8 cellular contexts compared by ENCODE assay signal in the genomic region with DNA sequence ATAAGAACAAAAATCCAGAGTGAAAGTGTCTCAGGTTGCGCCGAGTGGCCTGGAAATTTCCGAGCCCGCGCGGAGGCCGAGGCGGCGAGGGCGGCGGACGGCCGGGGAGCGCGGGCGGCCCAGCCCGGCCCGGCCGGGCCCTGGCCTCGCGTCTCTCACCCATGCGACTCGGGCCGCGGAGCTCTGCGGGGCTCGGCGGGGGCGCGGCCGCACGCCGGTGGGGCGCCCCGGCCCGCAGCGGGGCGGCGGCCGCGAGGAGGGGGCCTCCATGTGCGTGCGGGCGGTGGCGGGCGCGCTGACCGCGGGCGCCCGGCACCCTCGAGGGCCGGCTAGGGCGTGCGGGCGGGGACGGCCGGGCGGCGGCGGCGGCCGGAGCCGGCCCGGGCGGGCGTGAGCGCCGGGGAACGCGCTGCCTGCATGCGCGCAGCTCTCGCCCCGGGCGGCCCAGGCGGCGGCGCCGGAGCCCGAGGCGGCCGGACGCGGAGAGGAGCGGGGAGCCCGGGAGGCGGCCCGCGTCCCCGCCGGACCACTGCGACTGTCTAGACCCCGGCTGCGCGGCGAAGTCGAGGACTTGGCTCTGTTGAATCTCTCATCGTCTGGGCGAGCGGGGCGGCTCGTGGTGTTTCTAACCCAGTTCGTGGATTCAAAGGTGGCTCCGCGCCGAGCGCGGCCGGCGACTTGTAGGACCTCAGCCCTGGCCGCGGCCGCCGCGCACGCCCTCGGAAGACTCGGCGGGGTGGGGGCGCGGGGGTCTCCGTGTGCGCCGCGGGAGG. TPM values are rescaled to one million over a fixed set of nuclear protein-coding genes. Genes with fewer than 3 reads are reported as not detected.
A peak's percentile ranks its signal among the peaks of the same experiment; 100 is the strongest.
DNase-seq lines count a peak whose midpoint lies in the region; ATAC-seq and TF ChIP-seq lines count a peak whose summit lies in the region.

TSS of gene EN2 (plus strand) at position 586 of the 773 bp plus-strand sequence. CDS start 249 bp downstream, outside the sequence.

- H3K36me3 Mint-ChIP-seq in activated CD4-positive, alpha-beta T cell treated with anti-CD3 and anti-CD28 coated beads, Interleukin-2, amount 10 ng/mL, durations not matched to agents 7 days and 5 days (ENCODE audit: low read depth): no peaks in the 10 kb centered on the region
- H3K36me3 Mint-ChIP-seq in activated naive CD8-positive, alpha-beta T cell treated with anti-CD3 and anti-CD28 coated beads, Interleukin-2, amount 10 ng/mL, durations not matched to agents 7 days and 5 days: peaks cover 2% of the 10 kb centered on the region

- peaks cover 71% of the 10 kb centered on the region for H3K27me3 Mint-ChIP-seq in activated CD4-positive, alpha-beta T cell treated with anti-CD3 and anti-CD28 coated beads, Interleukin-2, amount 10 ng/mL, durations not matched to agents 7 days and 5 days
- peaks cover 79% of the 10 kb centered on the region for H3K27me3 Mint-ChIP-seq in activated naive CD8-positive, alpha-beta T cell treated with anti-CD3 and anti-CD28 coated beads, Interleukin-2, amount 10 ng/mL, durations not matched to agents 7 days and 5 days

- no peak within 1 kb of the TSS for H3K27ac ChIP-seq in thoracic aorta

- no peak for TF ChIP-seq CTCF in thoracic aorta (IDR thresholded peaks at IDR 0.05)

- ATAC-seq in activated naive CD8-positive, alpha-beta T cell treated with anti-CD3 and anti-CD28 coated beads, Interleukin-2, amount 10 ng/mL, durations not matched to agents 7 days and 5 days (ENCODE audit: low read depth): no peak
- ATAC-seq in thoracic aorta (ENCODE audit: insufficient number of reproducible peaks, low FRiP score, low read depth): no peak
- no peak for ATAC-seq in GM19035 (IDR thresholded peaks at IDR 0.05; ENCODE audit: unreplicated experiment)

- no peaks in the 10 kb centered on the region for H3K36me3 ChIP-seq in thoracic aorta

- H3K4me3 ChIP-seq in thoracic aorta: peak within 1 kb of the TSS; percentile 65

- no peak for DNase-seq in activated CD4-positive, alpha-beta T cell treated with anti-CD3 and anti-CD28 coated beads, Interleukin-2, amount 10 ng/mL, durations not matched to agents 7 days and 5 days
- DNase-seq in activated CD4-positive, alpha-beta T cell treated with anti-CD3 and anti-CD28 coated beads, Interleukin-2, amount 50 U/mL, for 1 hour: no peak
- DNase-seq in activated naive CD8-positive, alpha-beta T cell treated with anti-CD3 and anti-CD28 coated beads, Interleukin-2, amount 10 ng/mL, durations not matched to agents 7 days and 5 days: no peak
- peak; percentile 55 for DNase-seq in left kidney (ENCODE audit: low read depth, low spot score)
- no peak for DNase-seq in thoracic aorta (ENCODE audit: low spot score)
- DNase-seq in NCI-H1694 (lab: John Stamatoyannopoulos, UW): no peak
- DNase-seq in cerebellar cortex (ENCODE audit: low spot score): no peak

- H3K4me1 ChIP-seq in thoracic aorta (ENCODE audit: control insufficient read depth in 1 of 2, low read depth in 2 of 2): peaks cover 22 to 46% of the 10 kb centered on the region in 2 donors

- CTCF ChIA-PET in activated CD4-positive, alpha-beta T cell treated with anti-CD3 and anti-CD28 coated beads, Interleukin-2, amount 10 ng/mL, durations not matched to agents 7 days and 5 days (lab: Charles Lee): interaction anchor here (0.5 kb wide), 1 partner anchor 70 kb away, joined by 3 read pairs; no protein-coding TSS in a partner anchor

- H3K4me3 Mint-ChIP-seq in activated CD4-positive, alpha-beta T cell treated with anti-CD3 and anti-CD28 coated beads, Interleukin-2, amount 10 ng/mL, durations not matched to agents 7 days and 5 days: peak within 1 kb of the TSS; percentile 43
- peak within 1 kb of the TSS; percentile 51 for H3K4me3 Mint-ChIP-seq in activated naive CD8-positive, alpha-beta T cell treated with anti-CD3 and anti-CD28 coated beads, Interleukin-2, amount 10 ng/mL, durations not matched to agents 7 days and 5 days

- peaks cover 38% of the 10 kb centered on the region for H3K27me3 ChIP-seq in thoracic aorta (replicated peaks; ENCODE audit: insufficient read depth)

- POLR2A ChIA-PET in activated CD4-positive, alpha-beta T cell treated with anti-CD3 and anti-CD28 coated beads, Interleukin-2, amount 10 ng/mL, durations not matched to agents 7 days and 5 days (lab: Charles Lee): no interaction called here
- POLR2A ChIA-PET in activated naive CD8-positive, alpha-beta T cell treated with anti-CD3 and anti-CD28 coated beads, Interleukin-2, amount 10 ng/mL, durations not matched to agents 7 days and 5 days (lab: Charles Lee): no interaction called here

- H3K9me3 ChIP-seq in thoracic aorta: no peaks in the 10 kb centered on the region

- peak within 1 kb of the TSS; percentile 71 for H3K27ac Mint-ChIP-seq in activated CD4-positive, alpha-beta T cell treated with anti-CD3 and anti-CD28 coated beads, Interleukin-2, amount 10 ng/mL, durations not matched to agents 7 days and 5 days
- peak within 1 kb of the TSS; percentile 63 for H3K27ac Mint-ChIP-seq in activated naive CD8-positive, alpha-beta T cell treated with anti-CD3 and anti-CD28 coated beads, Interleukin-2, amount 10 ng/mL, durations not matched to agents 7 days and 5 days

- no peaks in the 10 kb centered on the region for H3K9me3 Mint-ChIP-seq in activated CD4-positive, alpha-beta T cell treated with anti-CD3 and anti-CD28 coated beads, Interleukin-2, amount 10 ng/mL, durations not matched to agents 7 days and 5 days
- no peaks in the 10 kb centered on the region for H3K9me3 Mint-ChIP-seq in activated naive CD8-positive, alpha-beta T cell treated with anti-CD3 and anti-CD28 coated beads, Interleukin-2, amount 10 ng/mL, durations not matched to agents 7 days and 5 days

- peaks cover 4% of the 10 kb centered on the region for H3K4me1 Mint-ChIP-seq in activated CD4-positive, alpha-beta T cell treated with anti-CD3 and anti-CD28 coated beads, Interleukin-2, amount 10 ng/mL, durations not matched to agents 7 days and 5 days
- peaks cover 13% of the 10 kb centered on the region for H3K4me1 Mint-ChIP-seq in activated naive CD8-positive, alpha-beta T cell treated with anti-CD3 and anti-CD28 coated beads, Interleukin-2, amount 10 ng/mL, durations not matched to agents 7 days and 5 days

RNA-seq across cellular contexts. Expression of gene EN2, which starts in this region (rescaled TPM):
- not detected for total RNA-seq in activated CD4-positive, alpha-beta T cell treated with anti-CD3 and anti-CD28 coated beads, Interleukin-2, amount 10 ng/mL, durations not matched to agents 7 days and 5 days
- total RNA-seq in activated naive CD8-positive, alpha-beta T cell treated with anti-CD3 and anti-CD28 coated beads, Interleukin-2, amount 10 ng/mL, durations not matched to agents 7 days and 5 days: not detected
- under 1 TPM in 1 of 2 donors, not detected in 1; 0.27 TPM for total RNA-seq in thoracic aorta
